Comparison of ENCODE assay signal across 8 cellular contexts in the genomic region with DNA sequence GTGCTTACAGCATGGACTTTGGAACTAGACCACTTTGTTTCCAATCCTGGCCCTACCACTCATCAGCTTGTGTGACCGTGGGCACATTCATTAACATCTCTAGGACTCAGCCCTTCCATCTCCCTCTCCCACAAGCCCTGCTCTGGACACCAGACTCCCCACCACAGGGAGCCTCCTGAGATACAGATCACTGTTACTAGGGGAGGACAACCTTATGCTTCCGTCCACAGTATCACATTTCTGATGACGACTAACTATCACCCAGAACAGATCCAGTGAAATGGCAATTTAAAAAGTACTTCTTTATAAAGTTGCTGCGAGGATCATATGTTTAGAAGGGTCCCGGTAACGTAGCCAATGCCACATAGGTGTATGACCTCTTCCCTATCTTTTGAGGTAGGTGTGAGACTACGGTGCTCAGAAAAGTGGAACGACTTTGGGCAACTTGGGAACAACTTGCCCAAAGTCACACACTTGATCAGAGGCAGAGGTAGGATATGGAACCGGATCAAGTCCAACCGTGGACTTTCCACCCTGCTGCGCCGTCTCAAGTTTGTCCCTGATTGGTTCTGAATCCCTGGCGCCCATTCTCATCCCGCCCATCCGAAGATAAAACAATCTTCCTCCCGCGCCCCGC.
DNase-seq lines count a peak whose midpoint lies in the region; ATAC-seq and TF ChIP-seq lines count a peak whose summit lies in the region.

No MANE protein-coding gene starts in this region.

- no peaks in the 10 kb centered on the region for H3K79me2 ChIP-seq in neural progenitor cell (ENCODE audit: low read depth)

- H3K9me3 ChIP-seq in CD4-positive, alpha-beta T cell (ENCODE audit: control insufficient read depth, low read length): no peaks in the 10 kb centered on the region
- H3K9me3 ChIP-seq in neural progenitor cell (ENCODE audit: low read depth): no peaks in the 10 kb centered on the region

- peaks cover 11% of the 10 kb centered on the region for H3F3A ChIP-seq in neural progenitor cell (ENCODE audit: low read depth)

- peak overlapping the region; percentile 66 for H3K4me3 Mint-ChIP-seq in CD4-positive, alpha-beta T cell
- H3K4me3 Mint-ChIP-seq in effector memory CD8-positive, alpha-beta T cell: peak overlapping the region; percentile 71 to 84
- H3K4me3 Mint-ChIP-seq in neural progenitor cell: peak overlapping the region; percentile 92

- no peaks in the 10 kb centered on the region for H4K20me1 ChIP-seq in neural progenitor cell (ENCODE audit: low read depth)

- no peaks in the 10 kb centered on the region for H3K36me3 Mint-ChIP-seq in CD4-positive, alpha-beta T cell (ENCODE audit: low read depth)
- H3K36me3 Mint-ChIP-seq in effector memory CD8-positive, alpha-beta T cell (ENCODE audit: insufficient read depth): no peaks in the 10 kb centered on the region
- no peaks in the 10 kb centered on the region for H3K36me3 Mint-ChIP-seq in neural progenitor cell

- H3K4me3 ChIP-seq in neural progenitor cell: peak overlapping the region; percentile 59

- ATAC-seq in CD4-positive, alpha-beta T cell (ENCODE audit: poor library complexity): no peak
- ATAC-seq in GM21529 (IDR thresholded peaks at IDR 0.05; ENCODE audit: unreplicated experiment): peak; percentile 3
- ATAC-seq in effector memory CD8-positive, alpha-beta T cell (replicated peaks): no peak
- ATAC-seq in GM18519 (IDR thresholded peaks at IDR 0.05; ENCODE audit: low FRiP score, unreplicated experiment): no peak

- peak overlapping the region; percentile 88 for H3K4me2 ChIP-seq in neural progenitor cell

- no peak for TF ChIP-seq CTCF in CD4-positive, alpha-beta T cell (IDR thresholded peaks at IDR 0.05)
- no peak for TF ChIP-seq CTCF in neural progenitor cell (IDR thresholded peaks at IDR 0.05)

- H3K27me3 ChIP-seq in CD4-positive, alpha-beta T cell (ENCODE audit: control insufficient read depth, insufficient read depth, low read length): peaks cover 40% of the 10 kb centered on the region
- H3K27me3 ChIP-seq in neural progenitor cell: peaks cover 42% of the 10 kb centered on the region

- H3K9me3 Mint-ChIP-seq in CD4-positive, alpha-beta T cell: no peaks in the 10 kb centered on the region
- H3K9me3 Mint-ChIP-seq in effector memory CD8-positive, alpha-beta T cell: no peaks in the 10 kb centered on the region
- H3K9me3 Mint-ChIP-seq in neural progenitor cell: no peaks in the 10 kb centered on the region

- no peak overlapping the region for H3K9ac ChIP-seq in neural progenitor cell

- CTCF ChIA-PET in CD4-positive, alpha-beta T cell (lab: Charles Lee): no interaction called here

- H3K27ac Mint-ChIP-seq in CD4-positive, alpha-beta T cell: no peak overlapping the region
- H3K27ac Mint-ChIP-seq in effector memory CD8-positive, alpha-beta T cell: no peak overlapping the region
- peak overlapping the region; percentile 35 for H3K27ac Mint-ChIP-seq in neural progenitor cell

- H3K27ac ChIP-seq in CD4-positive, alpha-beta T cell (ENCODE audit: low read depth, low read length): no peak overlapping the region
- H3K27ac ChIP-seq in neural progenitor cell: no peak overlapping the region

- H3K36me3 ChIP-seq in neural progenitor cell: no peaks in the 10 kb centered on the region

- peaks cover 57% of the 10 kb centered on the region for H3K27me3 Mint-ChIP-seq in CD4-positive, alpha-beta T cell
- peaks cover 59 to 81% of the 10 kb centered on the region in 2 donors for H3K27me3 Mint-ChIP-seq in effector memory CD8-positive, alpha-beta T cell
- H3K27me3 Mint-ChIP-seq in neural progenitor cell (ENCODE audit: insufficient read depth, low read depth): peaks cover 27% of the 10 kb centered on the region

- no peak for DNase-seq in CD4-positive, alpha-beta T cell
- DNase-seq in NCI-H510A treated with DMSO at 0.1 percent for 48 hours (lab: John Stamatoyannopoulos, UW) (peak; percentile 81), neural progenitor cell (ENCODE audit: low spot score) (no peak), iPS-NIHi7 (ENCODE audit: extremely low spot score) (no peak)
- no peak for DNase-seq in effector memory CD8-positive, alpha-beta T cell
- DNase-seq in activated CD4-positive, alpha-beta T cell treated with anti-CD3 and anti-CD28 coated beads for 4 hours: no peak

- H3K4me1 ChIP-seq in neural progenitor cell: no peaks in the 10 kb centered on the region

- POLR2A ChIA-PET in CD4-positive, alpha-beta T cell (lab: Charles Lee): interaction anchor here (1.5 kb wide), 1 partner anchor 131 kb away, joined by 4 read pairs; no protein-coding TSS in a partner anchor

- peak overlapping the region; percentile 90 for H2AFZ ChIP-seq in neural progenitor cell (replicated peaks)

- peaks cover 5% of the 10 kb centered on the region for H3K4me1 Mint-ChIP-seq in CD4-positive, alpha-beta T cell (ENCODE audit: low read depth)
- peaks cover 4 to 12% of the 10 kb centered on the region in 2 donors for H3K4me1 Mint-ChIP-seq in effector memory CD8-positive, alpha-beta T cell (ENCODE audit: low read depth in 2 of 2)
- peaks cover 10% of the 10 kb centered on the region for H3K4me1 Mint-ChIP-seq in neural progenitor cell

- intact Hi-C loops in CD4-positive, alpha-beta T cell (cut with DNase I, micrococcal nuclease): loop anchor here (5.0 kb wide), 2 partner anchors 198 to 263 kb away; no protein-coding TSS in a partner anchor
